11 cellular contexts compared by ENCODE assay signal in the genomic region with DNA sequence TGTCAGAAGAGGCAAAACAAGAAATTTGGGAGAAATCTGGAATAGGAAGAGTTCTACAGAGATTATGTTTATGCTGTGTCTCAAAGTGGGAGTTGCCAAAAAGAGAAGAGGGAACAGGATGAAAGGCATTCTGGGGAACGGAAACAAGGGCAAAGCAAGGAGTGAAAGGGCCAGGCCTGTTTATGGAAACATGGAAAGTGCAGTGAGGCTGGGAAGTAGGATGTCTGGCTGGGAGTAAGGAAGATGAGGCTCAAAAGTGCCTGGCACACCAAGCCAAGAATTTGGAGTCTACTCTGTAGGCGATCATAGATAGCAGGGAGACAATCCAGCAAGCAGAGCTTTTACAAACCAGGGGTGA. TPM values are rescaled to one million over a fixed set of nuclear protein-coding genes. Genes with fewer than 3 reads are reported as not detected.
A peak's percentile ranks its signal among the peaks of the same experiment; 100 is the strongest.
DNase-seq lines count a peak whose midpoint lies in the region; ATAC-seq, FAIRE-seq and TF ChIP-seq lines count a peak whose summit lies in the region.
"Had no signal": no experiment of that assay in that cellular context is flagged by ENCODE, and none has a peak within 500 bp of the region (broad histone marks: within the 10 kb centered on the region; RNA-seq: fewer than 3 reads in every experiment).

No MANE protein-coding gene starts in this region.

- H3K36me3 ChIP-seq in A673 (ENCODE audit: insufficient read depth, low read length, poor library complexity, severe bottlenecking) (no peaks in the 10 kb centered on the region), HCT116 (ENCODE audit: control insufficient read depth in 1 of 2, insufficient read depth in 2 of 2, low read length in 2 of 2) (peaks cover 0 to 2% of the 10 kb centered on the region in 2 experiments; a peak in 1 of 4 replicates), GM12878 (ENCODE audit: control insufficient read depth in 2 of 2, insufficient read depth in 2 of 2, low read length in 1 of 2) (no peaks in the 10 kb centered on the region)

- POLR2A ChIA-PET in A673 (lab: Charles Lee; ENCODE audit: low non-redundant PET) (no interaction called here), HCT116 (lab: Charles Lee) (no interaction called here), GM12878 (lab: Charles Lee) (interaction anchor here (2.2 kb wide), 2 partner anchors 41 kb away, joined by 5 to 20 read pairs; partner anchors contain the start of gene MCTS1)
- POLR2A ChIA-PET in naive thymus-derived CD8-positive, alpha-beta T cell (lab: Charles Lee) = interaction anchor here (1.8 to 3.9 kb wide), 4 partner anchors 9 to 68 kb away, joined by 4 to 111 read pairs (median 18); partner anchors contain the start of genes C1GALT1C1 and MCTS1

- H3K9me3 ChIP-seq in A673 (ENCODE audit: low read depth, low read length, poor library complexity, severe bottlenecking) (no peaks in the 10 kb centered on the region), HCT116 (ENCODE audit: control insufficient read depth in 1 of 2, insufficient read depth in 1 of 2, low read depth in 1 of 2, low read length in 2 of 2) (no peaks in the 10 kb centered on the region), GM12878 (replicated peaks; ENCODE audit: control insufficient read depth, insufficient read depth, low read length) (no peaks in the 10 kb centered on the region)

- no peaks in the 10 kb centered on the region for H3K9me3 Mint-ChIP-seq in naive thymus-derived CD8-positive, alpha-beta T cell

- H3K4me3 ChIP-seq in A673 (ENCODE audit: low read depth, low read length, poor library complexity, severe bottlenecking) (peak overlapping the region; percentile 67), HCT116 (replicated peaks in 1 of 2; ENCODE audit: low read depth in 1 of 2, low read length in 2 of 2) (peak overlapping the region; percentile 55 to 74; a peak in 2 of 4 replicates), GM12878 (no peak overlapping the region)

- SMC1A ChIA-PET in GM12878 (lab: Charles Lee; ENCODE audit: uncharacterized antibody, unreplicated experiment) = interaction anchor here (1.6 to 2.7 kb wide), 3 partner anchors 41 to 191 kb away, joined by 4 to 21 read pairs (median 10); partner anchors contain the start of gene MCTS1

- H3K79me2 ChIP-seq in HCT116 (ENCODE audit: insufficient read depth, low read length) (peaks cover 29% of the 10 kb centered on the region), GM12878 (ENCODE audit: control insufficient read depth, insufficient read depth, low read length) (peaks cover 32% of the 10 kb centered on the region)

- H3K4me1 ChIP-seq in A673 (ENCODE audit: insufficient read depth, low read length, poor library complexity, severe bottlenecking) (peaks cover 5% of the 10 kb centered on the region), HCT116 (ENCODE audit: control insufficient read depth in 1 of 2, insufficient read depth in 2 of 2, low read length in 2 of 2) (peaks cover 3 to 18% of the 10 kb centered on the region in 2 experiments), GM12878 (ENCODE audit: control insufficient read depth, insufficient read depth, low read length) (no peaks in the 10 kb centered on the region)

- H3K36me3 Mint-ChIP-seq in naive thymus-derived CD8-positive, alpha-beta T cell = peaks cover 0 to under 1% (median 0%) of the 10 kb centered on the region in 3 donors

- WGBS in GM12878 (ENCODE audit: insufficient coverage, insufficient replicate concordance, low lambda C conversion rate, missing lambda C conversion rate) = 68% methylated on average over 2 of the region's 2 CpGs

- no peak overlapping the region for H2AFZ ChIP-seq in HCT116 (ENCODE audit: low read depth, low read length, poor library complexity, severe bottlenecking)
- no peak overlapping the region for H2AFZ ChIP-seq in GM12878 (ENCODE audit: control insufficient read depth, low read depth, low read length)

- TF ChIP-seq RAD21 in HCT116 (IDR thresholded peaks at IDR 0.05; ENCODE audit: low read depth) (no peak), GM12878 (IDR thresholded peaks at IDR 0.05; ENCODE audit: insufficient read depth, low read depth, low read length) (no peak)

- TF ChIP-seq CTCF in A673 (conservative IDR thresholded peaks at IDR 0.05; ENCODE audit: low read depth, low read length) (no peak), HCT116 (IDR thresholded peaks at IDR 0.05 in 2 of 3, conservative IDR thresholded peaks at IDR 0.05 in 1 of 3; ENCODE audit: borderline replicate concordance in 1 of 3, insufficient read depth in 1 of 3, low read depth in 2 of 3, low read length in 2 of 3) (no peak), GM12878 (IDR thresholded peaks at IDR 0.05 in 2 of 3, conservative IDR thresholded peaks at IDR 0.05 in 1 of 3; ENCODE audit: control insufficient read depth in 2 of 3, extremely low read depth in 1 of 3, insufficient read depth in 1 of 3, low read depth in 3 of 3, low read length in 3 of 3) (no peak), GM10266 (IDR thresholded peaks at IDR 0.05; ENCODE audit: control insufficient read depth, insufficient read depth, low read depth, missing control alignments) (no peak)

- no peak for TF ChIP-seq POLR2A in HCT116 (IDR thresholded peaks at IDR 0.05; ENCODE audit: borderline replicate concordance, extremely low read depth, insufficient read depth, insufficient read length)
- TF ChIP-seq POLR2A in GM12878 (IDR thresholded peaks at IDR 0.05; ENCODE audit: low read depth, low read length) = no peak

- no peaks in the 10 kb centered on the region for H3K9me2 ChIP-seq in HCT116 (ENCODE audit: insufficient read depth)

- H3K4me3 Mint-ChIP-seq in naive thymus-derived CD8-positive, alpha-beta T cell = peak overlapping the region in 2 of 10 donors; percentile 11 to 99

- H3K27me3 Mint-ChIP-seq in naive thymus-derived CD8-positive, alpha-beta T cell = no peaks in the 10 kb centered on the region

- RAD21 ChIA-PET in HCT116 (lab: Charles Lee; ENCODE audit: low non-redundant PET in 1 of 2, low total read pairs in 2 of 2, uncharacterized antibody in 2 of 2, unreplicated experiment in 2 of 2) = no interaction called here
- RAD21 ChIA-PET in GM12878 (lab: Charles Lee; ENCODE audit: unreplicated experiment) = interaction anchor here (2.1 kb wide), 1 partner anchor 186 kb away, joined by 7 read pairs; no protein-coding TSS in a partner anchor

- peak overlapping the region; percentile 76; the same call in 1 of the 2 replicates for H3K9ac ChIP-seq in HCT116 (ENCODE audit: low read length)
- H3K9ac ChIP-seq in GM12878 (ENCODE audit: control insufficient read depth, insufficient read depth, low read length) = no peak overlapping the region

- H3K27ac Mint-ChIP-seq in naive thymus-derived CD8-positive, alpha-beta T cell = peak overlapping the region; percentile 11 to 99 (median 96)

- intact Hi-C loops in A673 (cut with micrococcal nuclease; ENCODE audit: unreplicated experiment) (loop anchor here (5.0 kb wide), 1 partner anchor 40 kb away; the partner anchor contains the start of gene MCTS1), HCT116 (cut with micrococcal nuclease) (no loop called here), GM12878 (cut with micrococcal nuclease; ENCODE audit: unreplicated experiment) (no loop called here)

- no peak for FAIRE-seq in GM12878 (lab: Jason Lieb, UNC)
- FAIRE-seq: kidney had no signal

- in situ Hi-C loops in GM12878 (cut with MboI) = no loop called here

- no peak for TF ChIP-seq EP300 in GM12878 (IDR thresholded peaks at IDR 0.05; ENCODE audit: borderline replicate concordance in 1 of 2, control insufficient read depth in 1 of 2, low read depth in 2 of 2, low read length in 2 of 2)

- BruUV-seq in A673 (replicated peaks; lab: Mats Ljungman, UMichigan) (no TSS peak), HCT116 (replicated peaks; lab: Mats Ljungman, UMichigan) (no TSS peak), GM12878 (replicated peaks; lab: Mats Ljungman, UMichigan) (no TSS peak)

- CTCF ChIA-PET in A673 (lab: Charles Lee) (no interaction called here), HCT116 (lab: Charles Lee) (no interaction called here), GM12878 (lab: Yijun Ruan, JAX) (no interaction called here)

- H3K4me2 ChIP-seq in HCT116 (ENCODE audit: low read length) (peak overlapping the region; percentile 91), GM12878 (ENCODE audit: control insufficient read depth, insufficient read depth) (peak overlapping the region; percentile 1; the same call in 1 of the 2 replicates)

- DNase-seq in A673 (ENCODE audit: low spot score) (no peak), HCT116 (ENCODE audit: low read depth, low spot score) (no peak), GM12878 (ENCODE audit: low read depth, low spot score) (no peak), iPS-NIHi7 (ENCODE audit: extremely low spot score) (no peak), GM10266 (ENCODE audit: extremely low spot score) (no peak), occipital lobe (lab: John Stamatoyannopoulos, UW) (no peak)
- no peak for DNase-seq in naive thymus-derived CD8-positive, alpha-beta T cell
- DNase-seq: kidney; NCI-H1417 treated with DMSO at 0.1 percent for 48 hours; stimulated activated CD4-positive, alpha-beta T cell treated with anti-CD3 and anti-CD28 coated beads, Interleukin-2, amount 100 ng/mL, for 24 hours had no signal

- H3K27ac ChIP-seq in A673 (ENCODE audit: low read depth, low read length, poor library complexity, severe bottlenecking) (no peak overlapping the region), HCT116 (ENCODE audit: low read depth, low read length) (peak overlapping the region; percentile 54; the same call in 1 of the 2 replicates), GM12878 (ENCODE audit: control insufficient read depth, insufficient read depth) (no peak overlapping the region)

- peaks cover 4 to 29% (median 14%) of the 10 kb centered on the region in 4 donors for H3K4me1 Mint-ChIP-seq in naive thymus-derived CD8-positive, alpha-beta T cell

- ATAC-seq in HCT116 = no peak
- no peak for ATAC-seq in GM12878
- ATAC-seq in naive thymus-derived CD8-positive, alpha-beta T cell = no peak
- no peak for ATAC-seq in HG03095 (IDR thresholded peaks at IDR 0.05; ENCODE audit: unreplicated experiment)

- H4K20me1 ChIP-seq in HCT116 (ENCODE audit: insufficient read depth) = no peaks in the 10 kb centered on the region
- no peaks in the 10 kb centered on the region for H4K20me1 ChIP-seq in GM12878 (ENCODE audit: control insufficient read depth, insufficient read depth)

- no peaks in the 10 kb centered on the region for H3K27me3 ChIP-seq in A673 (replicated peaks; ENCODE audit: insufficient read depth, low read depth, low read length, poor library complexity)
- H3K27me3 ChIP-seq in HCT116 (ENCODE audit: insufficient read depth, low read length) = no peaks in the 10 kb centered on the region
- no peaks in the 10 kb centered on the region for H3K27me3 ChIP-seq in GM12878 (replicated peaks in 1 of 2; ENCODE audit: control insufficient read depth in 2 of 2, insufficient read depth in 2 of 2, low read length in 1 of 2)

RNA-seq across cellular contexts. Expression of gene CUL4B, which starts 1.8 kb away (rescaled TPM):
- total RNA-seq in A673 (2021) (41.8 and 44.7 TPM in 2 replicates), HCT116 (2021; ENCODE audit: unreplicated experiment) (54.1 TPM), GM12878 (2014; rRNA removed) (14.3 and 17.2 TPM in 2 replicates), GM12878 (2014; rRNA removed; fragmentation: Illumina TruSeq; extraction: Trizol) (26.3 and 28.0 TPM in 2 replicates), GM12878 (2021) (29.0 and 31.4 TPM in 2 replicates), occipital lobe (39.8 TPM)
- 14.4 and 15.5 TPM in 2 replicates for polyA plus RNA-seq in HCT116 (2012)
- 36.5 and 39.8 TPM in 2 replicates for total RNA-seq in GM12878 (2013; cell fraction: nucleolus; rRNA removed)
- polyA plus RNA-seq in GM12878 (2011; ENCODE audit: low read depth) = 12.8 TPM
- polyA plus RNA-seq in GM12878 (2011; rRNA removed) (37.3 and 59.3 TPM in 2 replicates), GM12878 (2014; fragmentation: Illumina TruSeq; extraction: Trizol) (28.6 and 38.4 TPM in 2 replicates), GM12878 (2014; fragmentation: Nextera tagmentation; extraction: Ambion mirVana) (10 to 100 TPM; 11.0 to 12.1 TPM), GM12878 (2014; rRNA removed) (16.4 and 18.0 TPM in 2 replicates), GM12878 (2016; fragmentation: Nextera tagmentation; extraction: Ambion mirVana) (10 to 100 TPM; 23.7 to 25.2 TPM)
- 18.1 and 20.5 TPM in 2 replicates for polyA plus RNA-seq in GM12878 (2011; cell fraction: cytosol; rRNA removed)
- 30.1 and 40.4 TPM in 2 replicates for polyA plus RNA-seq in GM12878 (2011; cell fraction: nucleus; rRNA removed)
- 20.1 and 27.4 TPM in 2 replicates for polyA plus RNA-seq in GM12878 (2012)
- polyA minus RNA-seq in GM12878 (2011; rRNA and poly(A)+ RNA removed) = 83.5 and 90.0 TPM in 2 replicates
- 17.2 and 18.8 TPM in 2 replicates for polyA minus RNA-seq in GM12878 (2011; cell fraction: cytosol; rRNA and poly(A)+ RNA removed)
- 12.8 and 15.6 TPM in 2 replicates for polyA minus RNA-seq in GM12878 (2011; cell fraction: nucleus; rRNA and poly(A)+ RNA removed)
- total RNA-seq in naive thymus-derived CD8-positive, alpha-beta T cell = 10 to 100 TPM; 59.9 to 64.7 TPM
- polyA plus RNA-seq in naive thymus-derived CD8-positive, alpha-beta T cell = 10 to 100 TPM; 23.6 to 27.9 (median 23.9) TPM

RNA-seq across cellular contexts. Expression of gene MCTS1, which starts 41.4 kb away (rescaled TPM):
- 54.6 and 62.3 TPM in 2 replicates for total RNA-seq in A673 (2021)
- 49.5 TPM for total RNA-seq in HCT116 (2021; ENCODE audit: unreplicated experiment)
- polyA plus RNA-seq in HCT116 (2012) = 29.6 and 46.3 TPM in 2 replicates
- total RNA-seq in GM12878 (2013; cell fraction: nucleolus; rRNA removed) = 29.4 and 37.0 TPM in 2 replicates
- 59.5 and 65.3 TPM in 2 replicates for total RNA-seq in GM12878 (2014; rRNA removed)
- 95.5 and 99.6 TPM in 2 replicates for total RNA-seq in GM12878 (2014; rRNA removed; fragmentation: Illumina TruSeq; extraction: Trizol)
- total RNA-seq in GM12878 (2021) = 65.3 and 70.1 TPM in 2 replicates
- 55.7 TPM for polyA plus RNA-seq in GM12878 (2011; ENCODE audit: low read depth)
- polyA plus RNA-seq in GM12878 (2011; rRNA removed) = 116 and 165 TPM in 2 replicates
- polyA plus RNA-seq in GM12878 (2011; cell fraction: cytosol; rRNA removed) = 37.9 and 38.0 TPM in 2 replicates
- 26.6 and 27.3 TPM in 2 replicates for polyA plus RNA-seq in GM12878 (2011; cell fraction: nucleus; rRNA removed)
- polyA plus RNA-seq in GM12878 (2012) = 67.0 and 78.1 TPM in 2 replicates
- 114 and 141 TPM in 2 replicates for polyA plus RNA-seq in GM12878 (2014; fragmentation: Illumina TruSeq; extraction: Trizol)
- polyA plus RNA-seq in GM12878 (2014; fragmentation: Nextera tagmentation; extraction: Ambion mirVana) = 100 to 1,000 TPM; 214 to 238 TPM
- polyA plus RNA-seq in GM12878 (2014; rRNA removed) = 61.7 and 74.6 TPM in 2 replicates
- 100 to 1,000 TPM; 215 TPM for polyA plus RNA-seq in GM12878 (2016; fragmentation: Nextera tagmentation; extraction: Ambion mirVana)
- polyA minus RNA-seq in GM12878 (2011; rRNA and poly(A)+ RNA removed) = 14.5 and 23.4 TPM in 2 replicates
- 8.5 and 8.8 TPM in 2 replicates for polyA minus RNA-seq in GM12878 (2011; cell fraction: cytosol; rRNA and poly(A)+ RNA removed)
- polyA minus RNA-seq in GM12878 (2011; cell fraction: nucleus; rRNA and poly(A)+ RNA removed) = 8.0 and 13.9 TPM in 2 replicates
- total RNA-seq in naive thymus-derived CD8-positive, alpha-beta T cell = 10 to 100 TPM; 26.6 to 31.0 TPM
- 10 to 100 TPM; 68.2 to 72.4 (median 71.3) TPM for polyA plus RNA-seq in naive thymus-derived CD8-positive, alpha-beta T cell
- total RNA-seq in occipital lobe = 39.1 TPM

Comparison
In these comparisons a context has a peak if more than half of its experiments do, and no peak if none do; other contexts are left out.
1. POLR2A ChIA-PET loops: an anchor here in GM12878 (2.2 kb wide) and naive thymus-derived CD8-positive, alpha-beta T cell (1.8 to 3.9 kb wide); none called in A673 and HCT116.